In the genomic region with DNA sequence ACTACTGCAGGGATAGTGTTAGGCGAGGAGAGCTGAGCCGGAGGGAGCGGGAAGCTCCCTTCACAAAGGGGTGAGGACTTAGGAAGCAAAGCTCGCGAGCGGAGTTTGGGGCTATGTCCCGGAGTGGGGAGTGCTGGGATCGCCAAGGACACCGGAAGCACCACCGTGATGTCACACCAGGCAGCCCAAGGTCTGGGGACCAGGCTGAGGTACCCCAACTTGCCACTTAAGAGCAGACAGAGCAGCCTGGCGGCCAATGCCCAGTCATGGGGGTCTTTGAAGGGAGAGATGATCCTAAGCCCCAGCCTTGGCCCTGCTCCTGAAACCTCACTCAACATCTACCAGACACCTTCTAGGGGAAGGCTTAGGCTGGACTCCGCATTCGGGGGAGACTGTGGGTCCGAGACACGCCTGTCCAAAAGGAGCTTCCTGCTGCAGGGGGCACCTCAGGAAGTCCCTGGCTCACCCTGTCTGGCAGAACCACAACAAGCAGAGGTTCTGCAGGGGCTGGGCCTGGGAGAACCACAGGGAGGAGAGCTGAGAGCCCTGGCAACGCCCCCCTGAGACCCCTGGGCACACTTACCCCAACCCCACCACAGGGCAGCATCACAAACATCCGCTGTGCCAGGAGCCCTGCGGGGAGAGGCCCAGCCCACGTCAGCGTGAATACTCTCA, we compare ENCODE assay signal across 18 cellular contexts. TPM values are rescaled to one million over a fixed set of nuclear protein-coding genes. Genes with fewer than 3 reads are reported as not detected.
A peak's percentile ranks its signal among the peaks of the same experiment; 100 is the strongest.
DNase-seq lines count a peak whose midpoint lies in the region; ATAC-seq and TF ChIP-seq lines count a peak whose summit lies in the region.
"Had no signal": no experiment of that assay in that cellular context is flagged by ENCODE, and none has a peak within 500 bp of the region (broad histone marks: within the 10 kb centered on the region; RNA-seq: fewer than 3 reads in every experiment).

No MANE protein-coding gene starts in this region.

- no peak for DNase-seq in activated T-cell treated with anti-CD3 and anti-CD28 coated beads, Interleukin-2, amount 50 U/mL, for 24 hours
- no peak for DNase-seq in activated T-cell treated with anti-CD3 and anti-CD28 coated beads for 4 hours
- no peak for DNase-seq in CD4-positive, alpha-beta T cell
- DNase-seq in activated CD8-positive, alpha-beta T cell treated with anti-CD3 and anti-CD28 coated beads for 36 hours = no peak
- DNase-seq in lower lobe of right lung = peak; percentile 38
- no peak for DNase-seq in colonic mucosa
- DNase-seq in NCI-H2196 treated with DMSO at 0.1 percent for 48 hours (lab: John Stamatoyannopoulos, UW; ENCODE audit: unreplicated experiment) = no peak
- no peak for DNase-seq in dermis blood vessel endothelial cell
- DNase-seq: COR-L47, DMS153, HFFc6, NCI-H1436, NCI-H2029, NCI-H2171, NCI-H446 treated with DMSO at 0.1 percent for 48 hours had no signal

- no peaks in the 10 kb centered on the region for H3K9me3 Mint-ChIP-seq in activated T-cell treated with anti-CD3 and anti-CD28 coated beads, Interleukin-2, amount 50 U/mL, for 24 hours
- no peaks in the 10 kb centered on the region for H3K9me3 Mint-ChIP-seq in CD4-positive, alpha-beta T cell
- H3K9me3 Mint-ChIP-seq in activated CD8-positive, alpha-beta T cell treated with anti-CD3 and anti-CD28 coated beads for 36 hours = no peaks in the 10 kb centered on the region
- H3K9me3 Mint-ChIP-seq: HFFc6 had no signal

- H3K27ac ChIP-seq in CD4-positive, alpha-beta T cell (ENCODE audit: low read depth, low read length) = peak overlapping the region; percentile 46
- H3K27ac ChIP-seq in lower lobe of right lung (no peak overlapping the region), colonic mucosa (no peak overlapping the region)
- H3K27ac ChIP-seq: C4-2B, KMS-11 had no signal

- H3K9ac ChIP-seq in colonic mucosa (ENCODE audit: low read depth in 2 of 2, low read length in 2 of 2) = no peak overlapping the region
- H3K9ac ChIP-seq: KMS-11 had no signal

- intact Hi-C loops in CD4-positive, alpha-beta T cell (cut with DNase I, micrococcal nuclease) = no loop called here
- intact Hi-C loops in activated CD8-positive, alpha-beta T cell treated with anti-CD3 and anti-CD28 coated beads for 36 hours (cut with micrococcal nuclease) = no loop called here
- intact Hi-C loops in lower lobe of right lung (cut with DNase I) = no loop called here
- intact Hi-C loops in colonic mucosa (cut with DNase I) = no loop called here

- H3K36me3 ChIP-seq in lower lobe of right lung (peaks cover 100% of the 10 kb centered on the region), colonic mucosa (peaks cover 21% of the 10 kb centered on the region)

- no peaks in the 10 kb centered on the region for H3K9me3 ChIP-seq in CD4-positive, alpha-beta T cell (ENCODE audit: control insufficient read depth, low read length)
- no peaks in the 10 kb centered on the region for H3K9me3 ChIP-seq in lower lobe of right lung
- H3K9me3 ChIP-seq in colonic mucosa = no peaks in the 10 kb centered on the region

- H3K27me3 ChIP-seq in CD4-positive, alpha-beta T cell (ENCODE audit: control insufficient read depth, insufficient read depth, low read length) = no peaks in the 10 kb centered on the region
- no peaks in the 10 kb centered on the region for H3K27me3 ChIP-seq in lower lobe of right lung (ENCODE audit: low read depth)
- H3K27me3 ChIP-seq in colonic mucosa = no peaks in the 10 kb centered on the region

- H3K4me3 Mint-ChIP-seq in activated T-cell treated with anti-CD3 and anti-CD28 coated beads, Interleukin-2, amount 50 U/mL, for 24 hours = no peak overlapping the region
- H3K4me3 Mint-ChIP-seq in CD4-positive, alpha-beta T cell = no peak overlapping the region
- no peak overlapping the region for H3K4me3 Mint-ChIP-seq in activated CD8-positive, alpha-beta T cell treated with anti-CD3 and anti-CD28 coated beads for 36 hours
- H3K4me3 Mint-ChIP-seq: HFFc6 had no signal

- POLR2A ChIA-PET in CD4-positive, alpha-beta T cell (lab: Charles Lee) = interaction anchor here (0.9 to 1.3 kb wide), 2 partner anchors 17 to 26 kb away, joined by 3 read pairs; no protein-coding TSS in a partner anchor
- POLR2A ChIA-PET in activated CD8-positive, alpha-beta T cell treated with anti-CD3 and anti-CD28 coated beads for 36 hours (lab: Charles Lee) = interaction anchor here (1.8 to 37.9 kb wide), 4 partner anchors 10 to 44 kb away, joined by 6 to 904 read pairs (median 22); no protein-coding TSS in a partner anchor

- no peak for ATAC-seq in CD4-positive, alpha-beta T cell (ENCODE audit: poor library complexity)
- ATAC-seq in activated CD8-positive, alpha-beta T cell treated with anti-CD3 and anti-CD28 coated beads for 36 hours = no peak
- no peak for ATAC-seq in lower lobe of right lung
- ATAC-seq: HepG2 had no signal

- H3K4me1 ChIP-seq in lower lobe of right lung (no peaks in the 10 kb centered on the region), colonic mucosa (no peaks in the 10 kb centered on the region)

- peaks cover 24% of the 10 kb centered on the region for H3K4me1 Mint-ChIP-seq in activated T-cell treated with anti-CD3 and anti-CD28 coated beads, Interleukin-2, amount 50 U/mL, for 24 hours (ENCODE audit: low read depth)
- no peaks in the 10 kb centered on the region for H3K4me1 Mint-ChIP-seq in CD4-positive, alpha-beta T cell (ENCODE audit: low read depth)
- peaks cover 29% of the 10 kb centered on the region for H3K4me1 Mint-ChIP-seq in activated CD8-positive, alpha-beta T cell treated with anti-CD3 and anti-CD28 coated beads for 36 hours (ENCODE audit: low read depth)

- peak overlapping the region; percentile 57 for H3K27ac Mint-ChIP-seq in activated T-cell treated with anti-CD3 and anti-CD28 coated beads, Interleukin-2, amount 50 U/mL, for 24 hours
- H3K27ac Mint-ChIP-seq in CD4-positive, alpha-beta T cell = peak overlapping the region; percentile 20
- H3K27ac Mint-ChIP-seq in activated CD8-positive, alpha-beta T cell treated with anti-CD3 and anti-CD28 coated beads for 36 hours = peak overlapping the region; percentile 42
- H3K27ac Mint-ChIP-seq: HFFc6 had no signal

- TF ChIP-seq CTCF in CD4-positive, alpha-beta T cell (IDR thresholded peaks at IDR 0.05) = no peak
- no peak for TF ChIP-seq CTCF in activated CD8-positive, alpha-beta T cell treated with anti-CD3 and anti-CD28 coated beads for 36 hours (IDR thresholded peaks at IDR 0.05)
- TF ChIP-seq CTCF in lower lobe of right lung (IDR thresholded peaks at IDR 0.05) (no peak), colonic mucosa (IDR thresholded peaks at IDR 0.05) (no peak)

- CTCF ChIA-PET in CD4-positive, alpha-beta T cell (lab: Charles Lee) = interaction anchor here (1.4 kb wide), 1 partner anchor 24 kb away, joined by 4 read pairs; no protein-coding TSS in a partner anchor
- CTCF ChIA-PET in activated CD8-positive, alpha-beta T cell treated with anti-CD3 and anti-CD28 coated beads for 36 hours (lab: Charles Lee) = interaction anchor here (1.2 to 10.9 kb wide), 3 partner anchors 46 to 75 kb away, joined by 5 to 103 read pairs (median 24); no protein-coding TSS in a partner anchor

- peaks cover 96% of the 10 kb centered on the region for H3K36me3 Mint-ChIP-seq in activated T-cell treated with anti-CD3 and anti-CD28 coated beads, Interleukin-2, amount 50 U/mL, for 24 hours (ENCODE audit: low read depth)
- peaks cover 88% of the 10 kb centered on the region for H3K36me3 Mint-ChIP-seq in CD4-positive, alpha-beta T cell (ENCODE audit: low read depth)
- H3K36me3 Mint-ChIP-seq in activated CD8-positive, alpha-beta T cell treated with anti-CD3 and anti-CD28 coated beads for 36 hours (ENCODE audit: low read depth) = peaks cover 75% of the 10 kb centered on the region

- H3K27me3 Mint-ChIP-seq in activated T-cell treated with anti-CD3 and anti-CD28 coated beads, Interleukin-2, amount 50 U/mL, for 24 hours = no peaks in the 10 kb centered on the region
- no peaks in the 10 kb centered on the region for H3K27me3 Mint-ChIP-seq in CD4-positive, alpha-beta T cell
- no peaks in the 10 kb centered on the region for H3K27me3 Mint-ChIP-seq in activated CD8-positive, alpha-beta T cell treated with anti-CD3 and anti-CD28 coated beads for 36 hours

- H3K4me3 ChIP-seq in lower lobe of right lung = no peak overlapping the region
- H3K4me3 ChIP-seq in colonic mucosa = no peak overlapping the region

RNA-seq across cellular contexts. Expression of a gene that starts 17.8 kb away (rescaled TPM):
- total RNA-seq in CD4-positive, alpha-beta T cell = 1 to 10 TPM; 4.5 to 5.8 TPM
- total RNA-seq in activated CD8-positive, alpha-beta T cell treated with anti-CD3 and anti-CD28 coated beads for 36 hours = 10 to 100 TPM in 1 of 2 experiments, 1 to 10 TPM in 1; 8.8 to 10.2 TPM
- total RNA-seq in lower lobe of right lung = 39.9 TPM
- 10 to 100 TPM; 12.2 to 17.9 TPM for total RNA-seq in colonic mucosa
- total RNA-seq in dermis blood vessel endothelial cell = 19.2 and 22.1 TPM in 2 replicates

RNA-seq across cellular contexts. Expression of a gene that starts 28.9 kb away (rescaled TPM):
- total RNA-seq in CD4-positive, alpha-beta T cell = 100 to 1,000 TPM; 116 to 122 TPM
- total RNA-seq in activated CD8-positive, alpha-beta T cell treated with anti-CD3 and anti-CD28 coated beads for 36 hours = 100 to 1,000 TPM; 373 to 382 TPM
- total RNA-seq in lower lobe of right lung (104 TPM), colonic mucosa (10 to 100 TPM; 27.3 to 29.7 TPM), dermis blood vessel endothelial cell (55.0 and 75.4 TPM in 2 replicates)

RNA-seq across cellular contexts. Expression of a gene that starts 32.1 kb away (rescaled TPM):
- total RNA-seq in CD4-positive, alpha-beta T cell = under 1 TPM; 0.17 to 0.33 TPM
- under 1 TPM; 0.56 to 0.58 TPM for total RNA-seq in activated CD8-positive, alpha-beta T cell treated with anti-CD3 and anti-CD28 coated beads for 36 hours
- total RNA-seq in lower lobe of right lung (44.5 TPM), colonic mucosa (10 to 100 TPM; 10.1 TPM), dermis blood vessel endothelial cell (52.0 and 106 TPM in 2 replicates)

Comparison
In these comparisons a context has a peak if more than half of its experiments do, and no peak if none do; other contexts are left out.
1. RNA of a gene that starts 32.1 kb away (total RNA-seq): 52.0 to 106 TPM in dermis blood vessel endothelial cell, 44.5 TPM in lower lobe of right lung (single experiment) and 10.1 TPM in colonic mucosa; 0.56 to 0.58 TPM in activated CD8-positive, alpha-beta T cell treated with anti-CD3 and anti-CD28 coated beads for 36 hours and 0.17 to 0.33 TPM in CD4-positive, alpha-beta T cell; every median in the first group is over 4 times any median in the second.
2. Peak in every context shown above with its lines, with median percentiles within 50 percentile points of each other: H3K27ac Mint-ChIP-seq.